ENCODE assay signal across 9 cellular contexts in the genomic region with DNA sequence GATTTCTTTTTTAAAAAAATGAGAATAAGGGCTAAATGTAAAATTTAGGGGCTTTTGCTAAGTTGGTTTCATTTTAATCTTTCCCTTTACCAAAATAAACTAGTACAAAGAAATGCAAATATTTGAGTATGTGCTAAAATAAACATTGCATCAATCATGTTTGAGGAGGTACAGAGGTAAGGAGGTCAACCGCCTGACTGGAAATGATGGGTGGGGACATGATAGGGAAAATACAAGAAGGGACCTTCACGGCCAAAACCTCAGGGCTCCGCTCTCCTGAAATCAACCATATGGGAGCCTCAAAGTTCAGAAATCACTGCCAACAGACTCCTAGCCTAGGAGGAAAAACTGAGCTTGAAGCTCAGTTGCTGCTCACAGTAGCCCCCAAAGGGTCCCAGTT.
DNase-seq lines count a peak whose midpoint lies in the region; ATAC-seq and TF ChIP-seq lines count a peak whose summit lies in the region.
"Had no signal": no experiment of that assay in that cellular context is flagged by ENCODE, and none has a peak within 500 bp of the region (broad histone marks: within the 10 kb centered on the region; RNA-seq: fewer than 3 reads in every experiment).

No MANE protein-coding gene starts in this region.

- ATAC-seq in GM18508 (IDR thresholded peaks at IDR 0.05; ENCODE audit: insufficient read depth, unreplicated experiment) (peak; percentile 89), GM21723 (IDR thresholded peaks at IDR 0.05; ENCODE audit: unreplicated experiment) (peak; percentile 92), IMR-90 (ENCODE audit: low read depth) (no peak), lower lobe of right lung (peak in 1 of 2 donors; percentile 90)
- ATAC-seq: K562 had no signal

- dilution Hi-C loops in IMR-90 (cut with HindIII; ENCODE audit: low sequenced_read_pairs, unreplicated experiment), result no loop called here

- H3K56ac ChIP-seq in IMR-90 (ENCODE audit: extremely low read depth, insufficient read depth, low read length), result no peak overlapping the region

- H3K27me3 ChIP-seq in IMR-90 (ENCODE audit: control insufficient read depth, insufficient read depth, low read length) (no peaks in the 10 kb centered on the region), lower lobe of right lung (ENCODE audit: low read depth) (no peaks in the 10 kb centered on the region), Peyer's patch (no peaks in the 10 kb centered on the region)

- no peak overlapping the region for H2BK15ac ChIP-seq in IMR-90 (ENCODE audit: low read depth, low read length)

- CTCF ChIA-PET in IMR-90 (lab: Yijun Ruan, JAX), result no interaction called here

- 0 out of 2 replicates have a peak overlapping the region, but pooled peaks have one; percentile 24 for H3K18ac ChIP-seq in IMR-90 (ENCODE audit: low read depth, low read length)

- peak overlapping the region; percentile 89 for H3K4me2 ChIP-seq in IMR-90 (ENCODE audit: low read depth, low read length)

- 0 out of 2 replicates have a peak overlapping the region, but pooled peaks have one; percentile 7 for H3K14ac ChIP-seq in IMR-90 (replicated peaks; ENCODE audit: low read depth, low read length)

- H3K9me3 ChIP-seq in IMR-90 (ENCODE audit: control insufficient read depth, insufficient read depth, low read length), result no peaks in the 10 kb centered on the region
- no peaks in the 10 kb centered on the region for H3K9me3 ChIP-seq in lower lobe of right lung
- H3K9me3 ChIP-seq in Peyer's patch, result no peaks in the 10 kb centered on the region

- peak overlapping the region; percentile 5; the same call in 1 of the 2 replicates for H3K4ac ChIP-seq in IMR-90 (ENCODE audit: low read depth, low read length)

- TF ChIP-seq CTCF in IMR-90 (conservative IDR thresholded peaks at IDR 0.05; ENCODE audit: low read depth, low read length), result no peak
- no peak for TF ChIP-seq CTCF in lower lobe of right lung (IDR thresholded peaks at IDR 0.05)
- TF ChIP-seq CTCF in Peyer's patch (IDR thresholded peaks at IDR 0.05), result no peak

- POLR2A ChIA-PET in IMR-90 (lab: Charles Lee; ENCODE audit: unreplicated experiment), result no interaction called here

- H4K20me1 ChIP-seq in IMR-90 (ENCODE audit: insufficient read depth, low read length), result no peaks in the 10 kb centered on the region

- H4K5ac ChIP-seq in IMR-90 (ENCODE audit: low read depth, low read length), result no peak overlapping the region; the same call in 1 of the 2 replicates

- no peak overlapping the region for H3K9ac ChIP-seq in IMR-90 (ENCODE audit: low read depth, low read length)

- TF ChIP-seq RAD21 in IMR-90 (IDR thresholded peaks at IDR 0.05; ENCODE audit: low read length), result no peak

- H3K36me3 ChIP-seq in IMR-90 (ENCODE audit: control insufficient read depth, insufficient read depth, low read length), result no peaks in the 10 kb centered on the region
- no peaks in the 10 kb centered on the region for H3K36me3 ChIP-seq in lower lobe of right lung
- no peaks in the 10 kb centered on the region for H3K36me3 ChIP-seq in Peyer's patch

- H2BK5ac ChIP-seq in IMR-90 (ENCODE audit: low read depth, low read length, poor library complexity, severe bottlenecking), result no peak overlapping the region

- no peak overlapping the region for H4K8ac ChIP-seq in IMR-90 (ENCODE audit: low read depth in 2 of 2, low read length in 2 of 2)

- no TSS peak for BruUV-seq in IMR-90 (replicated peaks; lab: Mats Ljungman, UMichigan)

- H3K27ac ChIP-seq in IMR-90 (ENCODE audit: insufficient read depth, low read length) (peak overlapping the region; percentile 59; the same call in 1 of the 2 replicates), lower lobe of right lung (peak overlapping the region; percentile 14), Peyer's patch (no peak overlapping the region)

- H3K4me1 ChIP-seq in IMR-90 (ENCODE audit: control insufficient read depth, insufficient read depth, low read length), result no peaks in the 10 kb centered on the region
- no peaks in the 10 kb centered on the region for H3K4me1 ChIP-seq in lower lobe of right lung
- no peaks in the 10 kb centered on the region for H3K4me1 ChIP-seq in Peyer's patch

- H2BK20ac ChIP-seq in IMR-90 (ENCODE audit: low read depth, low read length), result no peak overlapping the region

- no peak overlapping the region for H3K4me3 ChIP-seq in IMR-90 (ENCODE audit: insufficient read depth, low read depth, low read length)
- H3K4me3 ChIP-seq in lower lobe of right lung, result no peak overlapping the region
- no peak overlapping the region for H3K4me3 ChIP-seq in Peyer's patch
- H3K4me3 ChIP-seq: K562 had no signal

- H4K91ac ChIP-seq in IMR-90 (ENCODE audit: insufficient read depth, low read depth, low read length), result no peak overlapping the region

- no peak overlapping the region for H3K23ac ChIP-seq in IMR-90 (ENCODE audit: low read depth, low read length)

- H3K79me1 ChIP-seq in IMR-90 (ENCODE audit: low read depth in 1 of 2, low read length in 2 of 2), result no peaks in the 10 kb centered on the region

- peak overlapping the region; percentile 51 for H2BK120ac ChIP-seq in IMR-90 (ENCODE audit: low read depth, low read length)

- H3K9me1 ChIP-seq in IMR-90 (ENCODE audit: insufficient read depth, low read length), result no peaks in the 10 kb centered on the region

- intact Hi-C loops in IMR-90 (cut with micrococcal nuclease) (no loop called here), lower lobe of right lung (cut with DNase I) (no loop called here)

- H2AK9ac ChIP-seq in IMR-90 (replicated peaks; ENCODE audit: low read depth, low read length, poor library complexity), result no peak overlapping the region

- peak; percentile 13 for DNase-seq in IMR-90
- no peak for DNase-seq in lower lobe of right lung
- no peak for DNase-seq in Peyer's patch
- no peak for DNase-seq in NAMALWA (ENCODE audit: low spot score)
- no peak for DNase-seq in stimulated activated CD4-positive, alpha-beta T cell treated with anti-CD3 and anti-CD28 coated beads, Interleukin-2, amount 100 ng/mL, for 48 hours
- DNase-seq in SIG-M5 (lab: John Stamatoyannopoulos, UW), result no peak

- in situ Hi-C loops in IMR-90 (cut with MboI; ENCODE audit: low sequenced_read_pairs), result no loop called here

- no peak for TF ChIP-seq POLR2A in IMR-90 (IDR thresholded peaks at IDR 0.05; ENCODE audit: low read depth, low read length)
- TF ChIP-seq POLR2A in Peyer's patch (IDR thresholded peaks at IDR 0.05), result no peak

- peak overlapping the region; percentile 20; the same call in 1 of the 2 replicates for H2AK5ac ChIP-seq in IMR-90 (ENCODE audit: low read depth, low read length)

- 43% methylated on average over 1 of the region's 3 CpGs; no CpG with 5 or more reads in 1 of the 2 experiments for WGBS in IMR-90 (ENCODE audit: extremely low coverage in 2 of 2, insufficient read length in 1 of 2), 2 experiments

- peak overlapping the region; percentile 6 for H2AFZ ChIP-seq in IMR-90 (replicated peaks; ENCODE audit: low read length, poor library complexity)

TF ChIP-seq in IMR-90, 13 proteins besides CTCF, POLR2A, EP300 and RAD21:
- TF ChIP-seq SMC3 (IDR thresholded peaks at IDR 0.05; ENCODE audit: low read depth, low read length) (no peak), RCOR1 (IDR thresholded peaks at IDR 0.05; ENCODE audit: insufficient replicate concordance, low read length) (no peak), ELK1 (IDR thresholded peaks at IDR 0.05; ENCODE audit: borderline replicate concordance, low read depth, low read length) (no peak), CHD1 (IDR thresholded peaks at IDR 0.05; ENCODE audit: low read depth, low read length) (no peak), BHLHE40 (IDR thresholded peaks at IDR 0.05; ENCODE audit: low read depth, low read length) (no peak), MAZ (IDR thresholded peaks at IDR 0.05; ENCODE audit: borderline replicate concordance, low read depth, low read length) (no peak)
TF ChIP-seq in IMR-90: peak in this region for 0.

Comparison
In these comparisons a context has a peak if more than half of its experiments do, and no peak if none do; other contexts are left out.
1. H3K27ac ChIP-seq: peak in IMR-90 (single experiment) and lower lobe of right lung (single experiment); none in Peyer's patch (0 of 4).